Comparison of ENCODE assay signal across 10 cellular contexts in genomic region chr7:1289681-1290261, GRCh38. TPM values are rescaled to one million over a fixed set of nuclear protein-coding genes. Genes with fewer than 3 reads are reported as not detected.
DNase-seq lines count a peak whose midpoint lies in the region; TF ChIP-seq lines count a peak whose summit lies in the region.
"Had no signal": no experiment of that assay in that cellular context is flagged by ENCODE, and none has a peak within 500 bp of the region (broad histone marks: within the 10 kb centered on the region; RNA-seq: fewer than 3 reads in every experiment).

No MANE protein-coding gene starts in this region.

- no peaks in the 10 kb centered on the region for H3K79me2 ChIP-seq in fibroblast of lung (ENCODE audit: control insufficient read depth, insufficient read depth, low read length)

- H2BK5ac ChIP-seq in neuronal stem cell (ENCODE audit: low read length) = peak overlapping the region; percentile 87

- H3K4ac ChIP-seq in neuronal stem cell (ENCODE audit: low read length) = no peak overlapping the region

- no peaks in the 10 kb centered on the region for H3K27me3 ChIP-seq in Peyer's patch
- H3K27me3 ChIP-seq in fibroblast of lung (ENCODE audit: control insufficient read depth, insufficient read depth, low read length) = peaks cover 16% of the 10 kb centered on the region
- peaks cover 0 to 95% (median 31%) of the 10 kb centered on the region in 3 experiments for H3K27me3 ChIP-seq in neuronal stem cell (ENCODE audit: control insufficient read depth in 3 of 3, insufficient read depth in 3 of 3, low read depth in 1 of 3, low read length in 3 of 3)

- H3K9me3 ChIP-seq in Peyer's patch (no peaks in the 10 kb centered on the region), fibroblast of lung (ENCODE audit: control insufficient read depth, insufficient read depth, low read depth, low read length) (no peaks in the 10 kb centered on the region), neuronal stem cell (replicated peaks in 1 of 2; ENCODE audit: control insufficient read depth in 2 of 2, insufficient read depth in 1 of 2, low read depth in 1 of 2, low read length in 2 of 2) (no peaks in the 10 kb centered on the region)

- WGBS in neuronal stem cell (ENCODE audit: extremely low coverage in 2 of 2, insufficient read length in 2 of 2, insufficient replicate concordance in 1 of 2), 2 donors = no CpG with 5 or more reads among the region's 39 CpGs

- peaks cover 2% of the 10 kb centered on the region for H3K79me1 ChIP-seq in neuronal stem cell (ENCODE audit: low read depth, low read length)

- H3K9ac ChIP-seq in fibroblast of lung (ENCODE audit: insufficient read depth, low read length) = no peak overlapping the region
- H3K9ac ChIP-seq in neuronal stem cell (ENCODE audit: low read depth, low read length, poor library complexity) = no peak overlapping the region

- no peak overlapping the region for H4K8ac ChIP-seq in neuronal stem cell (ENCODE audit: low read depth, low read length)

- no peak overlapping the region for H3K14ac ChIP-seq in neuronal stem cell (ENCODE audit: low read length)

- H3K36me3 ChIP-seq in Peyer's patch (no peaks in the 10 kb centered on the region), fibroblast of lung (ENCODE audit: control insufficient read depth, insufficient read depth, low read length) (no peaks in the 10 kb centered on the region), neuronal stem cell (replicated peaks in 1 of 2; ENCODE audit: control insufficient read depth in 2 of 2, insufficient read depth in 2 of 2, low read length in 2 of 2) (no peaks in the 10 kb centered on the region)

- peak overlapping the region; percentile 48 for H3K4me2 ChIP-seq in fibroblast of lung (ENCODE audit: extremely low read depth, insufficient read depth, low read length)
- H3K4me2 ChIP-seq in neuronal stem cell (ENCODE audit: insufficient read depth, low read length, poor library complexity, severe bottlenecking) = peak overlapping the region; percentile 88

- peaks cover 0 to 7% (median 0%) of the 10 kb centered on the region in 4 donors for H3K4me1 ChIP-seq in Peyer's patch
- no peaks in the 10 kb centered on the region for H3K4me1 ChIP-seq in fibroblast of lung (ENCODE audit: control insufficient read depth, extremely low read depth, insufficient read depth, low read length)
- H3K4me1 ChIP-seq in neuronal stem cell (ENCODE audit: control insufficient read depth in 2 of 2, insufficient read depth in 1 of 2, low read depth in 1 of 2, low read length in 2 of 2) = peaks cover 3 to 10% of the 10 kb centered on the region in 2 donors

- peak overlapping the region; percentile 96 for H3K18ac ChIP-seq in neuronal stem cell (ENCODE audit: low read length)

- no peak overlapping the region for H4K91ac ChIP-seq in neuronal stem cell (ENCODE audit: low read depth, low read length, poor library complexity)

- no peak overlapping the region for H2AK5ac ChIP-seq in neuronal stem cell (ENCODE audit: low read depth, low read length)

- no peak overlapping the region for H2BK12ac ChIP-seq in neuronal stem cell (ENCODE audit: low read length)

- H4K20me1 ChIP-seq in fibroblast of lung (ENCODE audit: control insufficient read depth, extremely low read depth, insufficient read depth, low read length) = no peaks in the 10 kb centered on the region

- H3K23ac ChIP-seq in neuronal stem cell (ENCODE audit: low read depth, low read length, poor library complexity) = no peak overlapping the region

- no peak overlapping the region for H2AFZ ChIP-seq in fibroblast of lung (ENCODE audit: low read length)
- peak overlapping the region; percentile 87 for H2AFZ ChIP-seq in neuronal stem cell (ENCODE audit: low read length)

- TF ChIP-seq CTCF in Peyer's patch (IDR thresholded peaks at IDR 0.05) (no peak), fibroblast of lung (conservative IDR thresholded peaks at IDR 0.05 in 1 of 2, IDR thresholded peaks at IDR 0.05 in 1 of 2; ENCODE audit: low read depth in 1 of 2, low read length in 2 of 2) (no peak)

- H2BK120ac ChIP-seq in neuronal stem cell (ENCODE audit: low read depth, low read length) = no peak overlapping the region

- DNase-seq in COR-L47 (lab: John Stamatoyannopoulos, UW) (peak; percentile 70), Peyer's patch (no peak), fibroblast of lung (ENCODE audit: low read depth in 2 of 2) (peak in 1 of 2 donors; percentile 5), neuronal stem cell (ENCODE audit: low spot score) (no peak), HuH-7.5 (ENCODE audit: low spot score) (no peak), epidermal melanocyte (ENCODE audit: insufficient read length, low spot score) (no peak), DMS153 (lab: John Stamatoyannopoulos, UW) (no peak)
- DNase-seq in activated CD8-positive, alpha-beta memory T cell treated with anti-CD3 and anti-CD28 coated beads for 24 hours = no peak

- peak overlapping the region; percentile 10 to 36 (median 21) for H3K4me3 ChIP-seq in Peyer's patch
- peak overlapping the region in 2 of 4 experiments; percentile 45 to 48 for H3K4me3 ChIP-seq in fibroblast of lung (replicated peaks in 1 of 4; ENCODE audit: control extremely low read depth in 1 of 4, insufficient read depth in 1 of 4, low read depth in 3 of 4, low read length in 4 of 4)
- H3K4me3 ChIP-seq in neuronal stem cell (ENCODE audit: low read length in 2 of 2) = peak overlapping the region; percentile 32 to 70
- H3K4me3 ChIP-seq: lung had no signal

- no peak overlapping the region for H2BK15ac ChIP-seq in neuronal stem cell (ENCODE audit: low read length)

- TF ChIP-seq POLR2A in Peyer's patch (IDR thresholded peaks at IDR 0.05) = no peak

- H3K27ac ChIP-seq in Peyer's patch = no peak overlapping the region
- H3K27ac ChIP-seq in fibroblast of lung (ENCODE audit: insufficient read depth, low read length) = no peak overlapping the region
- H3K27ac ChIP-seq in neuronal stem cell (replicated peaks; ENCODE audit: low read length) = no peak overlapping the region

RNA-seq across cellular contexts. Expression of gene UNCX, which starts 57.1 kb away (rescaled TPM):
- total RNA-seq in Peyer's patch (not detected), fibroblast of lung (not detected in 2 replicates)
- polyA plus RNA-seq in fibroblast of lung = not detected in 2 replicates
- not detected in 2 replicates for polyA plus RNA-seq in fibroblast of lung (2012)
- not detected in 2 replicates for polyA minus RNA-seq in fibroblast of lung (ENCODE audit: low replicate concordance)
- 0.01 TPM for polyA plus RNA-seq in neuronal stem cell (2013, experiment 1 of 2)
- 0.01 TPM for polyA plus RNA-seq in neuronal stem cell (2013, experiment 2 of 2)
- total RNA-seq: activated CD8-positive, alpha-beta memory T cell treated with anti-CD3 and anti-CD28 coated beads for 36 hours; lung had no signal
- polyA plus RNA-seq: lung had no signal
